Comparison of ENCODE assay signal across 29 cellular contexts in the genomic region with DNA sequence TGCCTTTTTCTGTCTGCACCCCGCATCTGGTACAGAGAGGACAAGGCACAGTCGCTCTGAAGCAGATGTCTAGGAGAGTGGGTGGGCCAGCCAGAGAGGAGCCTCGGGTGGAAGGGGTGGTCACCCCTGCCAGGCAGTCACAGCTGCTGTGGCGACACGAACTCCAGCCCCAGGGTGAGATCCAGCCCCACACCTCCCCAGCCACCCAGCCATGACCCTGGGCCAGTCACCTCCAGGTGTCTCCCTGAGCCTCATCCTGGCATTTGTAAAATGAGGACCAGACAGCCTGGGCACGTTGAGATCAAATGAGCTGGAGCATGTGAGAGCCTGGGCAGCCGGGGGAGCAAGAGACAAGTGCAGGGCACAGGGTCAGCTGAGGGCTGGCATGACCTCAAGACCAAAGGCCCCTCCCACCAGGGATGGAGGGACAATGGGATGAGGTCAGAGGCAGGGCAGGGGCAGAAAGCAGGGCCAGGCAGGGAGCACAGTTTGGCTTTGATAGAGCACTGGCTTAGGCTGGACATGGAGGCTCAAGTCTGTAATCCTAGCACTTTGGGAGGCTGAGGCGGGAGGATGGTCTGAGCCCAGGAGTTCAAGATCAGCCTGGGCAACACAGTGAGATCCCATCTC. TPM values are rescaled to one million over a fixed set of nuclear protein-coding genes. Genes with fewer than 3 reads are reported as not detected.
DNase-seq lines count a peak whose midpoint lies in the region; ATAC-seq and TF ChIP-seq lines count a peak whose summit lies in the region.
"Had no signal": no experiment of that assay in that cellular context is flagged by ENCODE, and none has a peak within 500 bp of the region (broad histone marks: within the 10 kb centered on the region; RNA-seq: fewer than 3 reads in every experiment).

No MANE protein-coding gene starts in this region.

- no peak overlapping the region for H2BK120ac ChIP-seq in mesenchymal stem cell (ENCODE audit: low read depth, low read length)

- H3K27me3 Mint-ChIP-seq in CD4-positive, alpha-beta T cell = peaks cover 39% of the 10 kb centered on the region

- H2BK5ac ChIP-seq in mesenchymal stem cell (ENCODE audit: low read depth, low read length, poor library complexity, severe bottlenecking) = no peak overlapping the region

- H3K4me3 ChIP-seq in mesenchymal stem cell (ENCODE audit: insufficient read depth in 1 of 2, low read depth in 1 of 2, low read length in 2 of 2) (no peak overlapping the region), vagina (no peak overlapping the region), MM.1S (ENCODE audit: low read length) (no peak overlapping the region)
- H3K4me3 ChIP-seq: GM12878, heart left ventricle, stomach, transverse colon had no signal

- no peak overlapping the region for H3K4me3 Mint-ChIP-seq in CD4-positive, alpha-beta T cell
- H3K4me3 Mint-ChIP-seq: activated naive CD8-positive, alpha-beta T cell; naive thymus-derived CD8-positive, alpha-beta T cell had no signal

- H3K4me1 Mint-ChIP-seq in CD4-positive, alpha-beta T cell (ENCODE audit: low read depth) = no peaks in the 10 kb centered on the region

- no peaks in the 10 kb centered on the region for H3K9me3 Mint-ChIP-seq in CD4-positive, alpha-beta T cell
- H3K9me3 Mint-ChIP-seq: naive thymus-derived CD8-positive, alpha-beta T cell had no signal

- H3K4me1 ChIP-seq in mesenchymal stem cell (ENCODE audit: control insufficient read depth, insufficient read depth, low read depth, low read length) (peaks cover 32% of the 10 kb centered on the region), vagina (no peaks in the 10 kb centered on the region), MM.1S (ENCODE audit: low read length) (no peaks in the 10 kb centered on the region)
- H3K4me1 ChIP-seq: BE2C, parathyroid adenoma, stomach, transverse colon had no signal

- TF ChIP-seq POLR2A in vagina (IDR thresholded peaks at IDR 0.05) = no peak

- intact Hi-C loops in vagina (cut with DNase I) = no loop called here
- intact Hi-C loops in CD4-positive, alpha-beta T cell (cut with DNase I, micrococcal nuclease) = no loop called here

- no peaks in the 10 kb centered on the region for H4K20me1 ChIP-seq in MM.1S (ENCODE audit: insufficient read depth, low read length)

- H2BK12ac ChIP-seq in mesenchymal stem cell (ENCODE audit: low read length in 2 of 2) = no peak overlapping the region

- CTCF ChIA-PET in CD4-positive, alpha-beta T cell (lab: Charles Lee) = no interaction called here

- no peak overlapping the region for H3K18ac ChIP-seq in mesenchymal stem cell (ENCODE audit: low read depth in 1 of 2, low read length in 2 of 2)

- H2AK5ac ChIP-seq in mesenchymal stem cell (ENCODE audit: low read length, severe bottlenecking) = no peak overlapping the region

- no peak overlapping the region for H3K4ac ChIP-seq in mesenchymal stem cell (ENCODE audit: low read depth in 1 of 2, low read length in 2 of 2)

- no peaks in the 10 kb centered on the region for H3K79me1 ChIP-seq in mesenchymal stem cell (replicated peaks; ENCODE audit: low read length, poor library complexity, severe bottlenecking)

- no peaks in the 10 kb centered on the region for H3K9me3 ChIP-seq in mesenchymal stem cell (ENCODE audit: control insufficient read depth, low read length)
- no peaks in the 10 kb centered on the region for H3K9me3 ChIP-seq in vagina
- H3K9me3 ChIP-seq in MM.1S (replicated peaks; ENCODE audit: insufficient read depth, low read length) = no peaks in the 10 kb centered on the region
- H3K9me3 ChIP-seq in CD4-positive, alpha-beta T cell (ENCODE audit: control insufficient read depth, low read length) = no peaks in the 10 kb centered on the region
- H3K9me3 ChIP-seq: BE2C, heart left ventricle, stomach, transverse colon had no signal

- peak overlapping the region in 1 of 2 experiments; percentile 46 for H3K23ac ChIP-seq in mesenchymal stem cell (ENCODE audit: low read length in 2 of 2)

- H3K27me3 ChIP-seq in mesenchymal stem cell (ENCODE audit: control insufficient read depth in 1 of 2, insufficient read depth in 1 of 2, low read length in 2 of 2) (peaks cover under 1 to 52% of the 10 kb centered on the region in 2 experiments), vagina (no peaks in the 10 kb centered on the region), MM.1S (replicated peaks; ENCODE audit: insufficient read depth, low read length) (peaks cover 8% of the 10 kb centered on the region; the same call in 1 of the 2 replicates)
- peaks cover 8% of the 10 kb centered on the region for H3K27me3 ChIP-seq in CD4-positive, alpha-beta T cell (ENCODE audit: control insufficient read depth, insufficient read depth, low read length)
- H3K27me3 ChIP-seq: BE2C, heart left ventricle had no signal

- H3K9ac ChIP-seq in mesenchymal stem cell (ENCODE audit: low read length) (no peak overlapping the region), MM.1S (ENCODE audit: low read length) (no peak overlapping the region)
- H3K9ac ChIP-seq: parathyroid adenoma had no signal

- H3K4me2 ChIP-seq in mesenchymal stem cell (ENCODE audit: low read length, poor library complexity, severe bottlenecking) (no peak overlapping the region), MM.1S (ENCODE audit: low read depth, low read length) (no peak overlapping the region)

- H3K36me3 ChIP-seq in mesenchymal stem cell (ENCODE audit: control insufficient read depth in 1 of 2, insufficient read depth in 2 of 2, low read depth in 1 of 2, low read length in 2 of 2) (peaks cover 0 to 2% of the 10 kb centered on the region in 2 experiments), vagina (no peaks in the 10 kb centered on the region), MM.1S (replicated peaks; ENCODE audit: insufficient read depth, low read length) (no peaks in the 10 kb centered on the region)
- H3K36me3 ChIP-seq: BE2C, heart left ventricle, stomach, transverse colon had no signal

- no peaks in the 10 kb centered on the region for H3K36me3 Mint-ChIP-seq in CD4-positive, alpha-beta T cell (ENCODE audit: low read depth)
- H3K36me3 Mint-ChIP-seq: activated naive CD8-positive, alpha-beta T cell; naive thymus-derived CD8-positive, alpha-beta T cell had no signal

- 65% methylated on average over 7 of the region's 8 CpGs for WGBS in mesenchymal stem cell

- ATAC-seq in CD4-positive, alpha-beta T cell (ENCODE audit: poor library complexity) = no peak
- ATAC-seq: naive thymus-derived CD8-positive, alpha-beta T cell had no signal

- H4K91ac ChIP-seq in mesenchymal stem cell (ENCODE audit: low read length) = peak overlapping the region; percentile 18

- no peak overlapping the region for H2BK15ac ChIP-seq in mesenchymal stem cell (ENCODE audit: low read depth, poor library complexity, severe bottlenecking)

- no peak overlapping the region for H3K14ac ChIP-seq in mesenchymal stem cell (ENCODE audit: low read length in 2 of 2)

- no peak overlapping the region for H4K8ac ChIP-seq in mesenchymal stem cell (ENCODE audit: low read length)

- DNase-seq in NCI-H2196 (lab: John Stamatoyannopoulos, UW; ENCODE audit: unreplicated experiment) (peak; percentile 23), NCI-H2196 treated with DMSO at 0.1 percent for 48 hours (lab: John Stamatoyannopoulos, UW; ENCODE audit: unreplicated experiment) (no peak), caudate nucleus (lab: John Stamatoyannopoulos, UW) (peak in 39 of 61 donors; percentile 7 to 65 (median 31)), mesenchymal stem cell (no peak), superior temporal gyrus (ENCODE audit: extremely low spot score) (peak; percentile 48), vagina (ENCODE audit: extremely low spot score in 2 of 2) (no peak), MM.1S (no peak)
- no peak for DNase-seq in CD4-positive, alpha-beta T cell
- DNase-seq: activated CD4-positive, alpha-beta T cell treated with anti-CD3 and anti-CD28 coated beads, Interleukin-2, amount 50 U/mL, for 4 hours; activated CD4-positive, CD25-positive, alpha-beta regulatory T cell; activated CD8-positive, alpha-beta memory T cell treated with anti-CD3 and anti-CD28 coated beads, Interleukin-2, amount 50 U/mL, for 48 hours; aorta; BE2C; central memory CD4-positive, alpha-beta T cell; COR-L47; dermis blood vessel endothelial cell; left cardiac atrium; naive thymus-derived CD8-positive, alpha-beta T cell; NCI-H1048; NCI-H187; NCI-H345; NCI-H774; stomach; T1000; transverse colon had no signal

- no peaks in the 10 kb centered on the region for H3F3A ChIP-seq in MM.1S (ENCODE audit: insufficient read depth, low read length)

- no peak for TF ChIP-seq CTCF in vagina (IDR thresholded peaks at IDR 0.05)
- no peak for TF ChIP-seq CTCF in MM.1S (IDR thresholded peaks at IDR 0.05; ENCODE audit: low read length)
- no peak for TF ChIP-seq CTCF in CD4-positive, alpha-beta T cell (IDR thresholded peaks at IDR 0.05)

- H3K27ac ChIP-seq in caudate nucleus (ENCODE audit: low read depth, low read length) (no peak overlapping the region), mesenchymal stem cell (ENCODE audit: low read length, poor library complexity, severe bottlenecking) (no peak overlapping the region), vagina (no peak overlapping the region), MM.1S (ENCODE audit: low read length) (no peak overlapping the region)
- no peak overlapping the region for H3K27ac ChIP-seq in CD4-positive, alpha-beta T cell (ENCODE audit: low read depth, low read length)
- H3K27ac ChIP-seq: heart left ventricle, parathyroid adenoma, stomach, transverse colon had no signal

- POLR2A ChIA-PET in CD4-positive, alpha-beta T cell (lab: Charles Lee) = no interaction called here

- H3K79me2 ChIP-seq in MM.1S (ENCODE audit: low read length) = no peaks in the 10 kb centered on the region
- H3K79me2 ChIP-seq: parathyroid adenoma had no signal

- no peak overlapping the region for H3K27ac Mint-ChIP-seq in CD4-positive, alpha-beta T cell
- H3K27ac Mint-ChIP-seq: activated naive CD8-positive, alpha-beta T cell had no signal

- H2AFZ ChIP-seq in mesenchymal stem cell (ENCODE audit: low read depth, low read length) (no peak overlapping the region), MM.1S (ENCODE audit: low read length) (no peak overlapping the region)
- H2AFZ ChIP-seq: parathyroid adenoma had no signal

- H3K9me2 ChIP-seq in MM.1S (replicated peaks; ENCODE audit: insufficient read depth, low read length) = no peaks in the 10 kb centered on the region

RNA-seq across cellular contexts. Expression of gene ADAM11, which starts 7.7 kb away (rescaled TPM):
- polyA plus RNA-seq in mesenchymal stem cell (2013, experiment 1 of 2) = 0.30 TPM
- polyA plus RNA-seq in mesenchymal stem cell (2013, experiment 2 of 2) = 0.26 TPM
- 3.7 TPM for total RNA-seq in vagina
- under 1 TPM; 0.16 to 0.47 TPM for total RNA-seq in CD4-positive, alpha-beta T cell

RNA-seq across cellular contexts. Expression of gene DBF4B, which starts 58.1 kb away (rescaled TPM):
- polyA plus RNA-seq in mesenchymal stem cell (2013, experiment 1 of 2) = 2.1 TPM
- polyA plus RNA-seq in mesenchymal stem cell (2013, experiment 2 of 2) = 2.1 TPM
- total RNA-seq in vagina = 4.7 TPM
- total RNA-seq in CD4-positive, alpha-beta T cell = 1 to 10 TPM; 1.5 TPM

Comparison
In these comparisons a context has a peak if more than half of its experiments do, and no peak if none do; other contexts are left out.
1. DNase-seq: peak in NCI-H2196 (single experiment), caudate nucleus (39 of 61) and superior temporal gyrus (single experiment); none in NCI-H2196 treated with DMSO at 0.1 percent for 48 hours (single experiment), mesenchymal stem cell (single experiment), vagina (0 of 2), MM.1S (single experiment) and CD4-positive, alpha-beta T cell (0 of 10).